38 cellular contexts compared by ENCODE assay signal in genomic region chr6:25874118-25874517, GRCh38. TPM values are rescaled to one million over a fixed set of nuclear protein-coding genes. Genes with fewer than 3 reads are reported as not detected.
A peak's percentile ranks its signal among the peaks of the same experiment; 100 is the strongest.
DNase-seq lines count a peak whose midpoint lies in the region; ATAC-seq and TF ChIP-seq lines count a peak whose summit lies in the region.
"Had no signal": no experiment of that assay in that cellular context is flagged by ENCODE, and none has a peak within 500 bp of the region (broad histone marks: within the 10 kb centered on the region; RNA-seq: fewer than 3 reads in every experiment).

SLC17A3 (minus strand) TSS chr6:25874243; CDS start chr6:25868387, 5,856 bp downstream.

- no peaks in the 10 kb centered on the region for H3K36me3 Mint-ChIP-seq in activated CD8-positive, alpha-beta T cell treated with anti-CD3 and anti-CD28 coated beads, Interleukin-2, amount 10 ng/mL, durations not matched to agents 7 days and 5 days (ENCODE audit: low read depth)
- no peaks in the 10 kb centered on the region for H3K36me3 Mint-ChIP-seq in activated CD8-positive, alpha-beta T cell treated with anti-CD3 and anti-CD28 coated beads for 36 hours (ENCODE audit: low read depth)
- peaks cover 2% of the 10 kb centered on the region for H3K36me3 Mint-ChIP-seq in T-helper 17 cell (ENCODE audit: low read depth)

- H3K4me1 Mint-ChIP-seq in activated CD8-positive, alpha-beta T cell treated with anti-CD3 and anti-CD28 coated beads, Interleukin-2, amount 10 ng/mL, durations not matched to agents 7 days and 5 days (ENCODE audit: low read depth): peaks cover 29% of the 10 kb centered on the region
- peaks cover 23% of the 10 kb centered on the region for H3K4me1 Mint-ChIP-seq in activated CD8-positive, alpha-beta T cell treated with anti-CD3 and anti-CD28 coated beads for 36 hours (ENCODE audit: low read depth)
- peaks cover 17% of the 10 kb centered on the region for H3K4me1 Mint-ChIP-seq in T-helper 17 cell

- H3K36me3 ChIP-seq in thyroid gland: no peaks in the 10 kb centered on the region
- H3K36me3 ChIP-seq: BE2C, brain microvascular endothelial cell, gastrocnemius medialis, neutrophil had no signal

- no peak for DNase-seq in activated CD8-positive, alpha-beta T cell treated with anti-CD3 and anti-CD28 coated beads, Interleukin-2, amount 10 ng/mL, durations not matched to agents 7 days and 5 days
- DNase-seq in activated CD8-positive, alpha-beta T cell treated with anti-CD3 and anti-CD28 coated beads for 36 hours: no peak
- DNase-seq in T-helper 17 cell: no peak
- DNase-seq in kidney glomerular epithelial cell (lab: John Stamatoyannopoulos, UW): peak; percentile 20
- DNase-seq in thyroid gland: no peak
- DNase-seq in lower leg skin (ENCODE audit: low spot score in 2 of 2): no peak
- DNase-seq: activated CD8-positive, alpha-beta memory T cell treated with anti-CD3 and anti-CD28 coated beads, Interleukin-2, amount 10 ng/mL, durations not matched to agents 7 days and 5 days; activated naive CD4-positive, alpha-beta T cell treated with anti-CD3 and anti-CD28 coated beads for 36 hours; activated T-cell treated with anti-CD3 and anti-CD28 coated beads, Interleukin-2, amount 50 U/mL, for 48 hours; amniotic stem cell; BE2C; brain microvascular endothelial cell; DMS53; dorsolateral prefrontal cortex; gastrocnemius medialis; H7; Karpas-422; left colon; mesendoderm; NCI-H1417 treated with DMSO at 0.1 percent for 48 hours; NCI-H2081; NCI-H526; NK-92 treated with Interleukin-12 subunit alpha and Interleukin-12 subunit beta, amount 100 ng/mL, for 24 hours; PC-9; posterior cingulate gyrus; right cardiac atrium; Right ventricle myocardium superior; stimulated activated CD4-positive, alpha-beta T cell treated with anti-CD3 and anti-CD28 coated beads, Interleukin-1b, Interleukin-23, amount 100 ng/mL, for 48 hours; stimulated activated naive CD8-positive, alpha-beta T cell treated with anti-CD3 and anti-CD28 coated beads, Interleukin-15, Interleukin-2, amounts not matched to agents 100 U/mL and 50 U/mL, for 24 hours; testis had no signal

- TF ChIP-seq POLR2A in thyroid gland (IDR thresholded peaks at IDR 0.05) (no peak), lower leg skin (IDR thresholded peaks at IDR 0.05) (no peak)

- peak within 1 kb of the TSS; percentile 53 for H3K27ac Mint-ChIP-seq in activated CD8-positive, alpha-beta T cell treated with anti-CD3 and anti-CD28 coated beads, Interleukin-2, amount 10 ng/mL, durations not matched to agents 7 days and 5 days
- no peak within 1 kb of the TSS for H3K27ac Mint-ChIP-seq in activated CD8-positive, alpha-beta T cell treated with anti-CD3 and anti-CD28 coated beads for 36 hours
- peak within 1 kb of the TSS; percentile 59 for H3K27ac Mint-ChIP-seq in T-helper 17 cell
- H3K27ac Mint-ChIP-seq: activated CD8-positive, alpha-beta memory T cell treated with anti-CD3 and anti-CD28 coated beads, Interleukin-2, amount 10 ng/mL, durations not matched to agents 7 days and 5 days; activated naive CD4-positive, alpha-beta T cell treated with anti-CD3 and anti-CD28 coated beads for 36 hours had no signal

- H3K27ac ChIP-seq in thyroid gland: no peak within 1 kb of the TSS
- H3K27ac ChIP-seq: brain microvascular endothelial cell, dorsolateral prefrontal cortex, gastrocnemius medialis, hepatocyte, neutrophil, PC-9, testis had no signal

- H3K9me3 ChIP-seq in T-helper 17 cell (ENCODE audit: control insufficient read depth, low read length, poor library complexity, severe bottlenecking) (no peaks in the 10 kb centered on the region), thyroid gland (no peaks in the 10 kb centered on the region)
- H3K9me3 ChIP-seq: BE2C, gastrocnemius medialis, neutrophil, testis had no signal

- no peak within 1 kb of the TSS for H3K4me3 ChIP-seq in thyroid gland (replicated peaks in 1 of 3)
- H3K4me3 ChIP-seq in lower leg skin (ENCODE audit: low read depth, poor library complexity, severe bottlenecking): no peak within 1 kb of the TSS
- H3K4me3 ChIP-seq: dorsolateral prefrontal cortex, gastrocnemius medialis, hepatocyte, PC-9, testis had no signal

- POLR2A ChIA-PET in activated CD8-positive, alpha-beta T cell treated with anti-CD3 and anti-CD28 coated beads, Interleukin-2, amount 10 ng/mL, durations not matched to agents 7 days and 5 days (lab: Charles Lee): no interaction called here
- POLR2A ChIA-PET in activated CD8-positive, alpha-beta T cell treated with anti-CD3 and anti-CD28 coated beads for 36 hours (lab: Charles Lee): no interaction called here

- peaks cover 6% of the 10 kb centered on the region for H3K27me3 Mint-ChIP-seq in activated CD8-positive, alpha-beta T cell treated with anti-CD3 and anti-CD28 coated beads, Interleukin-2, amount 10 ng/mL, durations not matched to agents 7 days and 5 days (ENCODE audit: low read depth)
- peaks cover 1% of the 10 kb centered on the region for H3K27me3 Mint-ChIP-seq in activated CD8-positive, alpha-beta T cell treated with anti-CD3 and anti-CD28 coated beads for 36 hours
- H3K27me3 Mint-ChIP-seq in T-helper 17 cell: no peaks in the 10 kb centered on the region
- H3K27me3 Mint-ChIP-seq: activated CD8-positive, alpha-beta memory T cell treated with anti-CD3 and anti-CD28 coated beads, Interleukin-2, amount 10 ng/mL, durations not matched to agents 7 days and 5 days had no signal

- intact Hi-C loops in activated CD8-positive, alpha-beta T cell treated with anti-CD3 and anti-CD28 coated beads for 36 hours (cut with micrococcal nuclease): no loop called here
- intact Hi-C loops in thyroid gland (cut with DNase I): no loop called here
- intact Hi-C loops in lower leg skin (cut with DNase I; ENCODE audit: low total_unique reads): no loop called here

- 90 to 94% methylated on average over 3 of the region's 3 CpGs for WGBS in thyroid gland, 2 donors
- 81 to 85% methylated on average over 3 of the region's 3 CpGs for WGBS in lower leg skin, 2 donors

- no peak within 1 kb of the TSS for H3K4me3 Mint-ChIP-seq in activated CD8-positive, alpha-beta T cell treated with anti-CD3 and anti-CD28 coated beads, Interleukin-2, amount 10 ng/mL, durations not matched to agents 7 days and 5 days
- no peak within 1 kb of the TSS for H3K4me3 Mint-ChIP-seq in activated CD8-positive, alpha-beta T cell treated with anti-CD3 and anti-CD28 coated beads for 36 hours
- H3K4me3 Mint-ChIP-seq in T-helper 17 cell: peak within 1 kb of the TSS; percentile 49
- H3K4me3 Mint-ChIP-seq: activated CD8-positive, alpha-beta memory T cell treated with anti-CD3 and anti-CD28 coated beads, Interleukin-2, amount 10 ng/mL, durations not matched to agents 7 days and 5 days; activated naive CD4-positive, alpha-beta T cell treated with anti-CD3 and anti-CD28 coated beads for 36 hours had no signal

- no peaks in the 10 kb centered on the region for H3K9me3 Mint-ChIP-seq in activated CD8-positive, alpha-beta T cell treated with anti-CD3 and anti-CD28 coated beads, Interleukin-2, amount 10 ng/mL, durations not matched to agents 7 days and 5 days (ENCODE audit: insufficient read depth)
- H3K9me3 Mint-ChIP-seq in activated CD8-positive, alpha-beta T cell treated with anti-CD3 and anti-CD28 coated beads for 36 hours: no peaks in the 10 kb centered on the region
- H3K9me3 Mint-ChIP-seq: activated naive CD4-positive, alpha-beta T cell treated with anti-CD3 and anti-CD28 coated beads for 36 hours had no signal

- CTCF ChIA-PET in activated CD8-positive, alpha-beta T cell treated with anti-CD3 and anti-CD28 coated beads, Interleukin-2, amount 10 ng/mL, durations not matched to agents 7 days and 5 days (lab: Charles Lee): interaction anchor here (2.6 kb wide), 1 partner anchor 8 kb away, joined by 9 read pairs; no protein-coding TSS in a partner anchor
- CTCF ChIA-PET in activated CD8-positive, alpha-beta T cell treated with anti-CD3 and anti-CD28 coated beads for 36 hours (lab: Charles Lee): interaction anchor here (1.0 to 2.3 kb wide), 3 partner anchors 8 to 119 kb away, joined by 3 to 13 read pairs (median 9); no protein-coding TSS in a partner anchor

- no peak for TF ChIP-seq CTCF in activated CD8-positive, alpha-beta T cell treated with anti-CD3 and anti-CD28 coated beads for 36 hours (IDR thresholded peaks at IDR 0.05)
- no peak for TF ChIP-seq CTCF in thyroid gland (IDR thresholded peaks at IDR 0.05)
- TF ChIP-seq CTCF in lower leg skin (IDR thresholded peaks at IDR 0.05): no peak

- no peak for ATAC-seq in activated CD8-positive, alpha-beta T cell treated with anti-CD3 and anti-CD28 coated beads, Interleukin-2, amount 10 ng/mL, durations not matched to agents 7 days and 5 days
- ATAC-seq in activated CD8-positive, alpha-beta T cell treated with anti-CD3 and anti-CD28 coated beads for 36 hours: no peak
- ATAC-seq in T-helper 17 cell (no peak), HG03025 (IDR thresholded peaks at IDR 0.05; ENCODE audit: low FRiP score, unreplicated experiment) (no peak)
- ATAC-seq: gastrocnemius medialis; left colon; right cardiac atrium; SK-N-SH treated with all-trans-retinoic acid at 6 μM for 48 hours; stimulated activated naive CD8-positive, alpha-beta T cell treated with anti-CD3 and anti-CD28 coated beads, Interleukin-15, Interleukin-2, amounts not matched to agents 100 U/mL and 50 U/mL, for 24 hours had no signal

- no peaks in the 10 kb centered on the region for H3K4me1 ChIP-seq in thyroid gland
- H3K4me1 ChIP-seq: BE2C, gastrocnemius medialis, testis had no signal

- H3K27me3 ChIP-seq in thyroid gland: no peaks in the 10 kb centered on the region
- H3K27me3 ChIP-seq: BE2C, brain microvascular endothelial cell, gastrocnemius medialis, hepatocyte, testis had no signal

RNA-seq across cellular contexts. Expression of gene SLC17A3, which starts in this region (rescaled TPM):
- total RNA-seq in activated CD8-positive, alpha-beta T cell treated with anti-CD3 and anti-CD28 coated beads, Interleukin-2, amount 10 ng/mL, durations not matched to agents 7 days and 5 days: under 1 TPM; 0.21 to 0.55 TPM
- total RNA-seq in activated CD8-positive, alpha-beta T cell treated with anti-CD3 and anti-CD28 coated beads for 36 hours: not detected
- total RNA-seq in T-helper 17 cell (1 to 10 TPM; 1.3 to 2.4 TPM), thyroid gland (not detected), lower leg skin (not detected)
- total RNA-seq: activated naive CD4-positive, alpha-beta T cell treated with anti-CD3 and anti-CD28 coated beads for 36 hours; cerebellum; fibroblast of lung; H7; left colon; myocyte; PC-9; Right ventricle myocardium superior; urinary bladder had no signal
